In the genomic region with DNA sequence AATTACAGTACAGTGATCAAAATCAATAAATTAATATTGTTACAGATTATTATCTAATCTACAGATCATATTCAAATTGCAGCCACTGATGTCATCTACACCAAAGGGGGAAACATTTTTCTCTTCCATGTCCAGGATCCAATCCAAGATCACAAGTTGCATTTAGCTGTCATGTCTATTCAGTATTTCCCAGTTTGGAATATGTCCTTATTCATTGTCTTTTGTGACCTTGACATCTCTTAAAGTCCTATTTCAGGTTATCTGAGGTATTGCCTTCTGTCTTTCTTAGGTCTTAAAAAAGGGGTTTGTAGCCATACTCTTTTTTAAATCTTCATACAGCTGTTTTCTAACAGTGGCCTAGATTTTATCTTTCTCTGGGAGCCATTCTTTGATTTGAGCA, we compare ENCODE assay signal across 25 cellular contexts.
"Had no signal": no experiment of that assay in that cellular context is flagged by ENCODE, and none has a peak within 500 bp of the region (broad histone marks: within the 10 kb centered on the region; RNA-seq: fewer than 3 reads in every experiment).

No MANE protein-coding gene starts in this region.

- H3K9me3 ChIP-seq: ascending aorta, body of pancreas, Peyer's patch had no signal

- H3K27me3 ChIP-seq: ascending aorta, body of pancreas, Peyer's patch had no signal

- H3K4me1 ChIP-seq: ascending aorta, body of pancreas, Peyer's patch had no signal

- H3K4me3 Mint-ChIP-seq: activated CD8-positive, alpha-beta memory T cell treated with anti-CD3 and anti-CD28 coated beads, Interleukin-2, amount 10 ng/mL, durations not matched to agents 7 days and 5 days; activated naive CD8-positive, alpha-beta T cell treated with anti-CD3 and anti-CD28 coated beads, Interleukin-2, amount 50 U/mL, for 24 hours; activated T-cell treated with anti-CD3 and anti-CD28 coated beads, Interleukin-2, amount 50 U/mL, for 24 hours; T-cell had no signal

- ATAC-seq: activated CD4-positive, CD25-positive, alpha-beta regulatory T cell treated with anti-CD3 and anti-CD28 coated beads, Interleukin-2, amount 50 U/mL, for 24 hours; activated CD8-positive, alpha-beta memory T cell treated with anti-CD3 and anti-CD28 coated beads, Interleukin-2, amount 10 ng/mL, durations not matched to agents 7 days and 5 days; activated naive CD4-positive, alpha-beta T cell treated with anti-CD3 and anti-CD28 coated beads, Interleukin-2, amount 50 U/mL, for 72 hours; activated naive CD8-positive, alpha-beta T cell treated with anti-CD3 and anti-CD28 coated beads, Interleukin-2, amount 50 U/mL, for 24 hours; body of pancreas; T-cell had no signal

- H3K27ac ChIP-seq: ascending aorta, body of pancreas, Peyer's patch, RWPE1, SK-N-MC had no signal

- DNase-seq: activated CD4-positive, alpha-beta T cell treated with anti-CD3 and anti-CD28 coated beads for 4 hours; activated CD4-positive, alpha-beta T cell treated with anti-CD3 and anti-CD28 coated beads, Interleukin-2, amount 50 U/mL, for 48 hours; activated CD8-positive, alpha-beta memory T cell treated with anti-CD3 and anti-CD28 coated beads, Interleukin-2, amount 10 ng/mL, durations not matched to agents 7 days and 5 days; activated effector memory CD4-positive, alpha-beta T cell treated with anti-CD3 and anti-CD28 coated beads, Interleukin-2, amount 50 U/mL, for 16 hours; activated naive CD4-positive, alpha-beta T cell treated with Interleukin-2 at 50 U/mL for 16 hours; activated naive CD8-positive, alpha-beta T cell treated with anti-CD3 and anti-CD28 coated beads, Interleukin-2, amount 50 U/mL, for 24 hours; activated T-cell treated with anti-CD3 and anti-CD28 coated beads, Interleukin-2, amount 50 U/mL, for 24 hours; amniotic stem cell; body of pancreas; cerebellar nuclear complex; KBM-7; NCI-H1048; NCI-H146; NCI-H187 treated with DMSO at 0.1 percent for 48 hours; NCI-H2081 treated with DMSO at 0.1 percent for 48 hours; NCI-H446; NCI-H524; Peyer's patch; SIG-M5; T-cell had no signal

- H3K9me3 Mint-ChIP-seq: activated naive CD4-positive, alpha-beta T cell treated with anti-CD3 and anti-CD28 coated beads, Interleukin-2, amount 50 U/mL, for 72 hours; activated naive CD8-positive, alpha-beta T cell treated with anti-CD3 and anti-CD28 coated beads, Interleukin-2, amount 50 U/mL, for 24 hours; activated T-cell treated with anti-CD3 and anti-CD28 coated beads, Interleukin-2, amount 50 U/mL, for 24 hours; T-cell had no signal

- H3K4me3 ChIP-seq: ascending aorta, body of pancreas, Peyer's patch, SK-N-MC had no signal

- H3K27ac Mint-ChIP-seq: activated CD8-positive, alpha-beta memory T cell treated with anti-CD3 and anti-CD28 coated beads, Interleukin-2, amount 10 ng/mL, durations not matched to agents 7 days and 5 days; activated naive CD4-positive, alpha-beta T cell treated with anti-CD3 and anti-CD28 coated beads, Interleukin-2, amount 50 U/mL, for 72 hours; activated naive CD8-positive, alpha-beta T cell treated with anti-CD3 and anti-CD28 coated beads, Interleukin-2, amount 50 U/mL, for 24 hours; activated T-cell treated with anti-CD3 and anti-CD28 coated beads, Interleukin-2, amount 50 U/mL, for 24 hours; T-cell had no signal

- H3K27me3 Mint-ChIP-seq: activated CD8-positive, alpha-beta memory T cell treated with anti-CD3 and anti-CD28 coated beads, Interleukin-2, amount 10 ng/mL, durations not matched to agents 7 days and 5 days; activated naive CD8-positive, alpha-beta T cell treated with anti-CD3 and anti-CD28 coated beads, Interleukin-2, amount 50 U/mL, for 24 hours; activated T-cell treated with anti-CD3 and anti-CD28 coated beads, Interleukin-2, amount 50 U/mL, for 24 hours; T-cell had no signal
